ENCODE assay signal across 19 cellular contexts in the genomic region with DNA sequence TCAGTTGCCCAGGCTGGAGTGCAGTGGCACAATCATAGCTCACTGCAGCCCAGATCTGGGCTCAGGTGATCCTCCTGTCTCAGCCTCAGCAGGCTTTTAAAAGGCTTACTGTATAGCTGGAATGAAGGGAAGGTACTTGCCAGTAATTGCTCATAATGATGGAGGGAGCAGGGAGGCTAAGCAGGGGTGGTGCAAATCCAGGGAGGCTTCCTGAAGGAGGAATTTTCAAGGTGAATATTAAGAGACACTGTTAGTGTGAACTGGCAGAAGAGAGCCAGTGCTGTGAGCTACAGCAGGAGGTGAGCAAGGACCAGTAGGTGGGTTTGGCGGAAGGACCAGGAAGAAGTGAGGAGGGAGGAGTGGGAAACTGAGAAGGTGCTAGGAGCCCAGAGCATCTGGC. TPM values are rescaled to one million over a fixed set of nuclear protein-coding genes. Genes with fewer than 3 reads are reported as not detected.
A peak's percentile ranks its signal among the peaks of the same experiment; 100 is the strongest.
DNase-seq lines count a peak whose midpoint lies in the region; TF ChIP-seq lines count a peak whose summit lies in the region.
"Had no signal": no experiment of that assay in that cellular context is flagged by ENCODE, and none has a peak within 500 bp of the region (broad histone marks: within the 10 kb centered on the region; RNA-seq: fewer than 3 reads in every experiment).

No MANE protein-coding gene starts in this region.

- H3K36me3 ChIP-seq in HEK293 (ENCODE audit: control insufficient read depth in 2 of 2, insufficient read depth in 1 of 2, low read length in 2 of 2): no peaks in the 10 kb centered on the region
- H3K36me3 ChIP-seq: BLaER1 treated with 17β-estradiol and CSF1 and Interleukin-3, amounts not matched to agents 10 nM and 100 nM had no signal

- H4K8ac ChIP-seq in H9 (replicated peaks; ENCODE audit: insufficient read length, low read depth, low read length): no peak overlapping the region

- H3K4me3 Mint-ChIP-seq in glutamatergic neuron (ENCODE audit: unreplicated experiment): no peak overlapping the region
- H3K4me3 Mint-ChIP-seq in H9: no peak overlapping the region
- H3K4me3 Mint-ChIP-seq: B cell; CD8-positive, alpha-beta T cell; GM23338 had no signal

- TF ChIP-seq CTCF in HEK293 (tag by site-specific recombination; IDR thresholded peaks at IDR 0.05) (no peak), glutamatergic neuron (IDR thresholded peaks at IDR 0.05; ENCODE audit: partially characterized antibody, unreplicated experiment) (no peak), H9 (conservative IDR thresholded peaks at IDR 0.05) (no peak)

- H3K27ac ChIP-seq in HEK293 (ENCODE audit: extremely low read depth, low read depth, low read length) (no peak overlapping the region), H9 (ENCODE audit: insufficient read length, low read depth, low read length) (no peak overlapping the region)
- H3K27ac ChIP-seq: BLaER1 treated with 17β-estradiol and CSF1 and Interleukin-3, amounts not matched to agents 10 nM and 100 nM had no signal

- no peak overlapping the region for H3K4ac ChIP-seq in H9 (ENCODE audit: low read depth, low read length)

- H3K4me3 ChIP-seq in HEK293 (ENCODE audit: low read depth, low read length): no peak overlapping the region
- H3K4me3 ChIP-seq: BLaER1 treated with 17β-estradiol and CSF1 and Interleukin-3, amounts not matched to agents 10 nM and 100 nM; GM12878; GM23338 had no signal

- H3K56ac ChIP-seq in H9 (ENCODE audit: insufficient read length, low read depth, low read length): no peak overlapping the region

- no peaks in the 10 kb centered on the region for H3K9me3 Mint-ChIP-seq in glutamatergic neuron (ENCODE audit: unreplicated experiment)
- peaks cover 2 to 3% of the 10 kb centered on the region in 2 experiments; a peak in 2 of 5 replicates for H3K9me3 Mint-ChIP-seq in H9
- H3K9me3 Mint-ChIP-seq: CD8-positive, alpha-beta T cell; GM23338 had no signal

- POLR2A ChIA-PET in HEK293 (lab: Yijun Ruan, JAX): no interaction called here

- H2BK12ac ChIP-seq in H9 (ENCODE audit: insufficient read length, low read depth, low read length): no peak overlapping the region

- H4K91ac ChIP-seq in H9 (ENCODE audit: insufficient read length, low read depth, low read length): no peak overlapping the region

- H3K79me2 ChIP-seq in H9 (ENCODE audit: insufficient read depth, low read length): no peaks in the 10 kb centered on the region

- WGBS in H9 (ENCODE audit: extremely low coverage, insufficient read length, low lambda C conversion rate): no CpG with 5 or more reads among the region's 1 CpG

- H3K9me3 ChIP-seq in HEK293 (ENCODE audit: control insufficient read depth, insufficient read depth, low read depth, low read length) (no peaks in the 10 kb centered on the region), H9 (ENCODE audit: control insufficient read depth, low read depth, low read length) (no peaks in the 10 kb centered on the region)
- H3K9me3 ChIP-seq: BLaER1 treated with 17β-estradiol and CSF1 and Interleukin-3, amounts not matched to agents 10 nM and 100 nM had no signal

- no peak overlapping the region for H3T11ph ChIP-seq in H9 (ENCODE audit: low read length)

- H3K4me1 Mint-ChIP-seq in glutamatergic neuron (ENCODE audit: low read depth, unreplicated experiment): peaks cover 4% of the 10 kb centered on the region
- peaks cover 6 to 13% of the 10 kb centered on the region in 2 experiments for H3K4me1 Mint-ChIP-seq in H9
- H3K4me1 Mint-ChIP-seq: B cell had no signal

- H3K18ac ChIP-seq in H9 (ENCODE audit: insufficient read length, low read depth, low read length): no peak overlapping the region

- no peaks in the 10 kb centered on the region for H3K23me2 ChIP-seq in H9 (ENCODE audit: insufficient read length, low read depth, low read length, poor library complexity, severe bottlenecking)

- no peak overlapping the region for H3K9ac ChIP-seq in H9 (ENCODE audit: extremely low read depth, insufficient read length, low read length)
- H3K9ac ChIP-seq: BLaER1 treated with 17β-estradiol and CSF1 and Interleukin-3, amounts not matched to agents 10 nM and 100 nM had no signal

- H4K20me1 ChIP-seq in H9 (ENCODE audit: control insufficient read depth, insufficient read depth, insufficient read length): no peaks in the 10 kb centered on the region

- H2BK120ac ChIP-seq in H9 (ENCODE audit: low read depth, low read length, poor library complexity, severe bottlenecking): no peak overlapping the region

- H3K14ac ChIP-seq in H9 (ENCODE audit: insufficient read depth, low read length): no peak overlapping the region

- no peak overlapping the region for H2BK15ac ChIP-seq in H9 (ENCODE audit: low read depth, low read length)

- H3K27me3 Mint-ChIP-seq in glutamatergic neuron (ENCODE audit: unreplicated experiment) (peaks cover 5% of the 10 kb centered on the region), H9 (ENCODE audit: low read depth) (peaks cover 20% of the 10 kb centered on the region)

- no peaks in the 10 kb centered on the region for H3K27me3 ChIP-seq in H9 (ENCODE audit: insufficient read depth, low read length)
- H3K27me3 ChIP-seq: BLaER1 treated with 17β-estradiol and CSF1 and Interleukin-3, amounts not matched to agents 10 nM and 100 nM had no signal

- no peak overlapping the region for H2AK5ac ChIP-seq in H9 (ENCODE audit: insufficient read length, low read length)

- no peak overlapping the region for H2AFZ ChIP-seq in H9 (ENCODE audit: low read length)
- H2AFZ ChIP-seq: GM23338 had no signal

- H3K79me1 ChIP-seq in H9 (ENCODE audit: insufficient read depth, low read depth, low read length, poor library complexity, severe bottlenecking): no peaks in the 10 kb centered on the region

- H3K36me3 Mint-ChIP-seq in glutamatergic neuron (ENCODE audit: unreplicated experiment): no peaks in the 10 kb centered on the region
- H3K36me3 Mint-ChIP-seq in H9 (ENCODE audit: insufficient read depth in 1 of 3, low read depth in 3 of 3): peaks cover 0 to 2% (median 0%) of the 10 kb centered on the region in 3 experiments; a peak in 1 of 7 replicates
- H3K36me3 Mint-ChIP-seq: CD8-positive, alpha-beta T cell had no signal

- H4K5ac ChIP-seq in H9 (ENCODE audit: insufficient read length, low read depth, low read length): no peak overlapping the region

- peak; percentile 75 for DNase-seq in NCI-H82 (lab: John Stamatoyannopoulos, UW)
- no peak for DNase-seq in NCI-H82 treated with DMSO at 0.1 percent for 48 hours (lab: John Stamatoyannopoulos, UW; ENCODE audit: unreplicated experiment)
- no peak for DNase-seq in glutamatergic neuron
- DNase-seq in COLO829 (ENCODE audit: low spot score): no peak
- no peak for DNase-seq in HuH-7 (ENCODE audit: low spot score)
- DNase-seq in H9: no peak
- DNase-seq: 8988T; CD8-positive, alpha-beta T cell; COR-L47; DMS53; DND-41; EL had no signal

- no peak overlapping the region for H2BK5ac ChIP-seq in H9 (ENCODE audit: insufficient read length, low read length)

- H3K4me1 ChIP-seq in HEK293 (ENCODE audit: control insufficient read depth, insufficient read depth, low read length) (no peaks in the 10 kb centered on the region), H9 (ENCODE audit: insufficient read depth, low read length) (no peaks in the 10 kb centered on the region)

- CTCF ChIA-PET in HEK293 (lab: Yijun Ruan, JAX): interaction anchor here (0.8 to 1.6 kb wide), 2 partner anchors 10 to 25 kb away, joined by 3 to 4 read pairs; no protein-coding TSS in a partner anchor

- H3K27ac Mint-ChIP-seq in glutamatergic neuron (ENCODE audit: unreplicated experiment) (peak overlapping the region; percentile 31), H9 (peak overlapping the region in 1 of 3 experiments; percentile 1; a peak in 3 of 7 replicates)
- H3K27ac Mint-ChIP-seq: B cell; CD8-positive, alpha-beta T cell; GM23338 had no signal

- H3K23ac ChIP-seq in H9 (ENCODE audit: insufficient read length, low read depth, low read length): no peak overlapping the region

- H2BK20ac ChIP-seq in H9 (ENCODE audit: low read depth, low read length, poor library complexity, severe bottlenecking): no peak overlapping the region

- H3K4me2 ChIP-seq in H9 (ENCODE audit: insufficient read depth, insufficient read length, low read length): no peak overlapping the region
- H3K4me2 ChIP-seq: BLaER1 treated with 17β-estradiol and CSF1 and Interleukin-3, amounts not matched to agents 10 nM and 100 nM; GM23338 had no signal

TF ChIP-seq in HEK293, 187 proteins besides CTCF, POLR2A, EP300 and RAD21:
- TF ChIP-seq ZNF24 (tag by site-specific recombination; IDR thresholded peaks at IDR 0.05) (no peak), ZBTB17 (tag by site-specific recombination; IDR thresholded peaks at IDR 0.05) (0 out of 2 replicates have a peak, but pooled peaks have one; percentile 26)

RNA-seq across cellular contexts. Expression of gene CRHR1, which starts 24.7 kb away (rescaled TPM):
- 0.71 TPM for total RNA-seq in glutamatergic neuron (ENCODE audit: unreplicated experiment)
- 0.42 and 0.52 TPM in 2 replicates for total RNA-seq in H9 (2021)
- total RNA-seq: B cell; CD8-positive, alpha-beta T cell; G401; HepG2 had no signal

RNA-seq across cellular contexts. Expression of gene SPPL2C, which starts 35.8 kb away (rescaled TPM):
- total RNA-seq in glutamatergic neuron (ENCODE audit: unreplicated experiment) (not detected), H9 (2021) (not detected in 2 replicates)
- total RNA-seq: B cell; CD8-positive, alpha-beta T cell; G401; GM12878; HepG2 had no signal
